ENCODE assay signal across 1 cellular context in the genomic region with DNA sequence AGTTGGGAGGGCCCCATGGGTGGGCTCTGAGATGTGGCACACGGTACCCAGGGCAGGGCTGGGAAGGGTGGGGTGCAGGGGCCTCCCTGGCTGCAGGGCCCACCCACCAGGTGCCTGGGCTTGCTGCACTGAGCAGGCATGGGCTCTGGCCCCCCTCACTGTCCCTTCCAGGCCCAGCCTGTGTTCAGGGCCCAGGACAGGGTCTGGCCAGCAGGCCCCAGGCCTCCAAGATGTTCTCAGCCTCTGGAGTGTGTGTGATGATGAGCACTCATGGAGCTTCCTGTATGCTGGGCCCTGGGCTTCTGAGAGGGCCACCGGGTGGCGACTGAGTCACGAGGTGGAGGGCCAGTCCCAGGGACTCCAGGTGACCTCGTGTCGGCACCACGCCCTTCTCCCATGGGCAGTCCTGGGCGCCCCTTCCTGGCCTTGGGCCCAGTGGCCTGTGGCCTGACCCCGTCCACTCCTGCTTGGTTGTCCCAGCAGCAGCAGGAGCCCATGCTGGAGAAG.
TF ChIP-seq lines count a peak whose summit lies in the region.

No MANE protein-coding gene starts in this region.

TF ChIP-seq in K562, 482 proteins besides CTCF, POLR2A, EP300 and RAD21 (continued from another document and continues in another):
- TF ChIP-seq, protein P1, sequence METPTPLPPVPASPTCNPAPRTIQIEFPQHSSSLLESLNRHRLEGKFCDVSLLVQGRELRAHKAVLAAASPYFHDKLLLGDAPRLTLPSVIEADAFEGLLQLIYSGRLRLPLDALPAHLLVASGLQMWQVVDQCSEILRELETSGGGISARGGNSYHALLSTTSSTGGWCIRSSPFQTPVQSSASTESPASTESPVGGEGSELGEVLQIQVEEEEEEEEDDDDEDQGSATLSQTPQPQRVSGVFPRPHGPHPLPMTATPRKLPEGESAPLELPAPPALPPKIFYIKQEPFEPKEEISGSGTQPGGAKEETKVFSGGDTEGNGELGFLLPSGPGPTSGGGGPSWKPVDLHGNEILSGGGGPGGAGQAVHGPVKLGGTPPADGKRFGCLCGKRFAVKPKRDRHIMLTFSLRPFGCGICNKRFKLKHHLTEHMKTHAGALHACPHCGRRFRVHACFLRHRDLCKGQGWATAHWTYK (CRISPR knock-in tag; IDR thresholded peaks at IDR 0.05) = no peak
- TF ChIP-seq ZNF217 (CRISPR knock-in tag; IDR thresholded peaks at IDR 0.05) (no peak), CEBPB (tag; IDR thresholded peaks at IDR 0.05) (no peak), ZNF134 (CRISPR knock-in tag; conservative IDR thresholded peaks at IDR 0.05) (no peak), ZBTB17 (CRISPR knock-in tag; IDR thresholded peaks at IDR 0.05) (no peak), RBFOX2 (IDR thresholded peaks at IDR 0.05; ENCODE audit: low read depth, low read length) (peak; percentile 76), HEY1 (CRISPR knock-in tag; IDR thresholded peaks at IDR 0.05; ENCODE audit: borderline replicate concordance) (no peak), KAT8 (IDR thresholded peaks at IDR 0.05; ENCODE audit: low read depth) (no peak), CHD1 (IDR thresholded peaks at IDR 0.05; ENCODE audit: low read length) (peak; percentile 75), GABPA (tag; conservative IDR thresholded peaks at IDR 0.05; ENCODE audit: low read depth) (no peak), ZNF57 (CRISPR knock-in tag; IDR thresholded peaks at IDR 0.05) (no peak), NFYB (IDR thresholded peaks at IDR 0.05; ENCODE audit: extremely low read depth, insufficient read length) (no peak), TAF9B (IDR thresholded peaks at IDR 0.05; ENCODE audit: partially characterized antibody) (no peak), ZNF445 (CRISPR knock-in tag; IDR thresholded peaks at IDR 0.05; ENCODE audit: low read depth) (no peak), ZNF212 (CRISPR knock-in tag; IDR thresholded peaks at IDR 0.05) (0 out of 2 replicates have a peak, but pooled peaks have one; percentile 2), ZFP1 (CRISPR knock-in tag; IDR thresholded peaks at IDR 0.05) (no peak), BRD4 (IDR thresholded peaks at IDR 0.05) (no peak), EZH2 (IDR thresholded peaks at IDR 0.05; ENCODE audit: borderline replicate concordance, low read depth, low read length) (no peak), FOXA3 (CRISPR knock-in tag; conservative IDR thresholded peaks at IDR 0.05 in 1 of 2, IDR thresholded peaks at IDR 0.05 in 1 of 2) (no peak), L3MBTL2 (IDR thresholded peaks at IDR 0.05) (peak; percentile 91), MEF2A (IDR thresholded peaks at IDR 0.05; ENCODE audit: control insufficient read depth, low read depth, low read length) (no peak), HDAC1 (IDR thresholded peaks at IDR 0.05) (peak in 1 of 2 experiments; percentile 84; a peak in 2 of 4 replicates), JUNB (CRISPR knock-in tag; conservative IDR thresholded peaks at IDR 0.05) (no peak), ERF (CRISPR knock-in tag; IDR thresholded peaks at IDR 0.05) (no peak), ZNF766 (CRISPR knock-in tag; conservative IDR thresholded peaks at IDR 0.05) (no peak), ARHGAP35 (IDR thresholded peaks at IDR 0.05; ENCODE audit: partially characterized antibody) (no peak), FIP1L1 (IDR thresholded peaks at IDR 0.05; ENCODE audit: low read depth, low read length, poor library complexity, severe bottlenecking) (peak; percentile 25), NFE2L1 (tag; IDR thresholded peaks at IDR 0.05; ENCODE audit: borderline replicate concordance, low read depth) (no peak), EHMT2 (IDR thresholded peaks at IDR 0.05) (no peak), ZNF561 (CRISPR knock-in tag; conservative IDR thresholded peaks at IDR 0.05) (no peak), ETV1 (tag; conservative IDR thresholded peaks at IDR 0.05; ENCODE audit: low read depth) (0 out of 2 replicates have a peak, but pooled peaks have one; percentile 9), TCF7L2 (IDR thresholded peaks at IDR 0.05; ENCODE audit: low read depth, low read length) (no peak), HNRNPL (IDR thresholded peaks at IDR 0.05; ENCODE audit: low read depth, low read length) (no peak)
- TF ChIP-seq, protein P2, sequence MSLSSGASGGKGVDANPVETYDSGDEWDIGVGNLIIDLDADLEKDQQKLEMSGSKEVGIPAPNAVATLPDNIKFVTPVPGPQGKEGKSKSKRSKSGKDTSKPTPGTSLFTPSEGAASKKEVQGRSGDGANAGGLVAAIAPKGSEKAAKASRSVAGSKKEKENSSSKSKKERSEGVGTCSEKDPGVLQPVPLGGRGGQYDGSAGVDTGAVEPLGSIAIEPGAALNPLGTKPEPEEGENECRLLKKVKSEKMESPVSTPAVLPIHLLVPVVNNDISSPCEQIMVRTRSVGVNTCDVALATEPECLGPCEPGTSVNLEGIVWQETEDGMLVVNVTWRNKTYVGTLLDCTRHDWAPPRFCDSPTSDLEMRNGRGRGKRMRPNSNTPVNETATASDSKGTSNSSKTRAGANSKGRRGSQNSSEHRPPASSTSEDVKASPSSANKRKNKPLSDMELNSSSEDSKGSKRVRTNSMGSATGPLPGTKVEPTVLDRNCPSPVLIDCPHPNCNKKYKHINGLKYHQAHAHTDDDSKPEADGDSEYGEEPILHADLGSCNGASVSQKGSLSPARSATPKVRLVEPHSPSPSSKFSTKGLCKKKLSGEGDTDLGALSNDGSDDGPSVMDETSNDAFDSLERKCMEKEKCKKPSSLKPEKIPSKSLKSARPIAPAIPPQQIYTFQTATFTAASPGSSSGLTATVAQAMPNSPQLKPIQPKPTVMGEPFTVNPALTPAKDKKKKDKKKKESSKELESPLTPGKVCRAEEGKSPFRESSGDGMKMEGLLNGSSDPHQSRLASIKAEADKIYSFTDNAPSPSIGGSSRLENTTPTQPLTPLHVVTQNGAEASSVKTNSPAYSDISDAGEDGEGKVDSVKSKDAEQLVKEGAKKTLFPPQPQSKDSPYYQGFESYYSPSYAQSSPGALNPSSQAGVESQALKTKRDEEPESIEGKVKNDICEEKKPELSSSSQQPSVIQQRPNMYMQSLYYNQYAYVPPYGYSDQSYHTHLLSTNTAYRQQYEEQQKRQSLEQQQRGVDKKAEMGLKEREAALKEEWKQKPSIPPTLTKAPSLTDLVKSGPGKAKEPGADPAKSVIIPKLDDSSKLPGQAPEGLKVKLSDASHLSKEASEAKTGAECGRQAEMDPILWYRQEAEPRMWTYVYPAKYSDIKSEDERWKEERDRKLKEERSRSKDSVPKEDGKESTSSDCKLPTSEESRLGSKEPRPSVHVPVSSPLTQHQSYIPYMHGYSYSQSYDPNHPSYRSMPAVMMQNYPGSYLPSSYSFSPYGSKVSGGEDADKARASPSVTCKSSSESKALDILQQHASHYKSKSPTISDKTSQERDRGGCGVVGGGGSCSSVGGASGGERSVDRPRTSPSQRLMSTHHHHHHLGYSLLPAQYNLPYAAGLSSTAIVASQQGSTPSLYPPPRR (CRISPR knock-in tag; IDR thresholded peaks at IDR 0.05; ENCODE audit: borderline replicate concordance) = no peak
- TF ChIP-seq, protein P3, sequence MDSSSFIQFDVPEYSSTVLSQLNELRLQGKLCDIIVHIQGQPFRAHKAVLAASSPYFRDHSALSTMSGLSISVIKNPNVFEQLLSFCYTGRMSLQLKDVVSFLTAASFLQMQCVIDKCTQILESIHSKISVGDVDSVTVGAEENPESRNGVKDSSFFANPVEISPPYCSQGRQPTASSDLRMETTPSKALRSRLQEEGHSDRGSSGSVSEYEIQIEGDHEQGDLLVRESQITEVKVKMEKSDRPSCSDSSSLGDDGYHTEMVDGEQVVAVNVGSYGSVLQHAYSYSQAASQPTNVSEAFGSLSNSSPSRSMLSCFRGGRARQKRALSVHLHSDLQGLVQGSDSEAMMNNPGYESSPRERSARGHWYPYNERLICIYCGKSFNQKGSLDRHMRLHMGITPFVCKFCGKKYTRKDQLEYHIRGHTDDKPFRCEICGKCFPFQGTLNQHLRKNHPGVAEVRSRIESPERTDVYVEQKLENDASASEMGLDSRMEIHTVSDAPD (CRISPR knock-in tag; IDR thresholded peaks at IDR 0.05) = no peak
- TF ChIP-seq, protein P4, sequence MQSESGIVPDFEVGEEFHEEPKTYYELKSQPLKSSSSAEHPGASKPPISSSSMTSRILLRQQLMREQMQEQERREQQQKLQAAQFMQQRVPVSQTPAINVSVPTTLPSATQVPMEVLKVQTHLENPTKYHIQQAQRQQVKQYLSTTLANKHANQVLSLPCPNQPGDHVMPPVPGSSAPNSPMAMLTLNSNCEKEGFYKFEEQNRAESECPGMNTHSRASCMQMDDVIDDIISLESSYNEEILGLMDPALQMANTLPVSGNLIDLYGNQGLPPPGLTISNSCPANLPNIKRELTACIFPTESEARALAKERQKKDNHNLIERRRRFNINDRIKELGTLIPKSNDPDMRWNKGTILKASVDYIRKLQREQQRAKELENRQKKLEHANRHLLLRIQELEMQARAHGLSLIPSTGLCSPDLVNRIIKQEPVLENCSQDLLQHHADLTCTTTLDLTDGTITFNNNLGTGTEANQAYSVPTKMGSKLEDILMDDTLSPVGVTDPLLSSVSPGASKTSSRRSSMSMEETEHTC (IDR thresholded peaks at IDR 0.05) = peak; percentile 92
- TF ChIP-seq, protein P5, sequence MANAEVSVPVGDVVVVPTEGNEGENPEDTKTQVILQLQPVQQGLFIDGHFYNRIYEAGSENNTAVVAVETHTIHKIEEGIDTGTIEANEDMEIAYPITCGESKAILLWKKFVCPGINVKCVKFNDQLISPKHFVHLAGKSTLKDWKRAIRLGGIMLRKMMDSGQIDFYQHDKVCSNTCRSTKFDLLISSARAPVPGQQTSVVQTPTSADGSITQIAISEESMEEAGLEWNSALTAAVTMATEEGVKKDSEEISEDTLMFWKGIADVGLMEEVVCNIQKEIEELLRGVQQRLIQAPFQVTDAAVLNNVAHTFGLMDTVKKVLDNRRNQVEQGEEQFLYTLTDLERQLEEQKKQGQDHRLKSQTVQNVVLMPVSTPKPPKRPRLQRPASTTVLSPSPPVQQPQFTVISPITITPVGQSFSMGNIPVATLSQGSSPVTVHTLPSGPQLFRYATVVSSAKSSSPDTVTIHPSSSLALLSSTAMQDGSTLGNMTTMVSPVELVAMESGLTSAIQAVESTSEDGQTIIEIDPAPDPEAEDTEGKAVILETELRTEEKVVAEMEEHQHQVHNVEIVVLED (CRISPR knock-in tag; IDR thresholded peaks at IDR 0.05) = no peak
- TF ChIP-seq, protein P6, sequence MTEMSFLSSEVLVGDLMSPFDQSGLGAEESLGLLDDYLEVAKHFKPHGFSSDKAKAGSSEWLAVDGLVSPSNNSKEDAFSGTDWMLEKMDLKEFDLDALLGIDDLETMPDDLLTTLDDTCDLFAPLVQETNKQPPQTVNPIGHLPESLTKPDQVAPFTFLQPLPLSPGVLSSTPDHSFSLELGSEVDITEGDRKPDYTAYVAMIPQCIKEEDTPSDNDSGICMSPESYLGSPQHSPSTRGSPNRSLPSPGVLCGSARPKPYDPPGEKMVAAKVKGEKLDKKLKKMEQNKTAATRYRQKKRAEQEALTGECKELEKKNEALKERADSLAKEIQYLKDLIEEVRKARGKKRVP (CRISPR knock-in tag; IDR thresholded peaks at IDR 0.05) = no peak
- TF ChIP-seq, protein P7, sequence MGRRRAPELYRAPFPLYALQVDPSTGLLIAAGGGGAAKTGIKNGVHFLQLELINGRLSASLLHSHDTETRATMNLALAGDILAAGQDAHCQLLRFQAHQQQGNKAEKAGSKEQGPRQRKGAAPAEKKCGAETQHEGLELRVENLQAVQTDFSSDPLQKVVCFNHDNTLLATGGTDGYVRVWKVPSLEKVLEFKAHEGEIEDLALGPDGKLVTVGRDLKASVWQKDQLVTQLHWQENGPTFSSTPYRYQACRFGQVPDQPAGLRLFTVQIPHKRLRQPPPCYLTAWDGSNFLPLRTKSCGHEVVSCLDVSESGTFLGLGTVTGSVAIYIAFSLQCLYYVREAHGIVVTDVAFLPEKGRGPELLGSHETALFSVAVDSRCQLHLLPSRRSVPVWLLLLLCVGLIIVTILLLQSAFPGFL (CRISPR knock-in tag; IDR thresholded peaks at IDR 0.05) = no peak
- TF ChIP-seq, protein P8, sequence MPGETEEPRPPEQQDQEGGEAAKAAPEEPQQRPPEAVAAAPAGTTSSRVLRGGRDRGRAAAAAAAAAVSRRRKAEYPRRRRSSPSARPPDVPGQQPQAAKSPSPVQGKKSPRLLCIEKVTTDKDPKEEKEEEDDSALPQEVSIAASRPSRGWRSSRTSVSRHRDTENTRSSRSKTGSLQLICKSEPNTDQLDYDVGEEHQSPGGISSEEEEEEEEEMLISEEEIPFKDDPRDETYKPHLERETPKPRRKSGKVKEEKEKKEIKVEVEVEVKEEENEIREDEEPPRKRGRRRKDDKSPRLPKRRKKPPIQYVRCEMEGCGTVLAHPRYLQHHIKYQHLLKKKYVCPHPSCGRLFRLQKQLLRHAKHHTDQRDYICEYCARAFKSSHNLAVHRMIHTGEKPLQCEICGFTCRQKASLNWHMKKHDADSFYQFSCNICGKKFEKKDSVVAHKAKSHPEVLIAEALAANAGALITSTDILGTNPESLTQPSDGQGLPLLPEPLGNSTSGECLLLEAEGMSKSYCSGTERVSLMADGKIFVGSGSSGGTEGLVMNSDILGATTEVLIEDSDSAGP (CRISPR knock-in tag; IDR thresholded peaks at IDR 0.05) = no peak
- TF ChIP-seq, protein P9, sequence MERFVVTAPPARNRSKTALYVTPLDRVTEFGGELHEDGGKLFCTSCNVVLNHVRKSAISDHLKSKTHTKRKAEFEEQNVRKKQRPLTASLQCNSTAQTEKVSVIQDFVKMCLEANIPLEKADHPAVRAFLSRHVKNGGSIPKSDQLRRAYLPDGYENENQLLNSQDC (CRISPR knock-in tag; IDR thresholded peaks at IDR 0.05) = no peak
